8 cellular contexts compared by ENCODE assay signal in genomic region chr1:236065509-236066005, GRCh38. TPM values are rescaled to one million over a fixed set of nuclear protein-coding genes. Genes with fewer than 3 reads are reported as not detected.
DNase-seq lines count a peak whose midpoint lies in the region; ATAC-seq and TF ChIP-seq lines count a peak whose summit lies in the region.

No MANE protein-coding gene starts in this region.

- intact Hi-C loops in Calu3 (cut with micrococcal nuclease; ENCODE audit: unreplicated experiment) (no loop called here), heart right ventricle (cut with DNase I) (loop anchor here in 4 of 10 donors (2.0 to 10.0 kb wide), 5 partner anchors 31 to 93 kb away; no protein-coding TSS in a partner anchor)
- intact Hi-C loops in activated CD4-positive, alpha-beta memory T cell treated with anti-CD3 and anti-CD28 coated beads for 36 hours (cut with micrococcal nuclease): loop anchor here (2.0 kb wide), 1 partner anchor 67 kb away; no protein-coding TSS in a partner anchor

- H3K4me1 Mint-ChIP-seq in Calu3 (ENCODE audit: low read depth, unreplicated experiment): no peaks in the 10 kb centered on the region
- peaks cover 20% of the 10 kb centered on the region for H3K4me1 Mint-ChIP-seq in activated CD4-positive, alpha-beta memory T cell treated with anti-CD3 and anti-CD28 coated beads for 36 hours (ENCODE audit: low read depth)

- H3K4me3 Mint-ChIP-seq in Calu3 (ENCODE audit: low read depth, unreplicated experiment): peak overlapping the region; percentile 67
- peak overlapping the region; percentile 38 for H3K4me3 Mint-ChIP-seq in activated CD4-positive, alpha-beta memory T cell treated with anti-CD3 and anti-CD28 coated beads for 36 hours

- POLR2A ChIA-PET in activated CD4-positive, alpha-beta memory T cell treated with anti-CD3 and anti-CD28 coated beads for 36 hours (lab: Charles Lee): no interaction called here

- peak in 3 of 8 donors; percentile 15 to 21 (median 16) for ATAC-seq in heart right ventricle
- ATAC-seq in GM21515 (IDR thresholded peaks at IDR 0.05; ENCODE audit: unreplicated experiment): no peak

- CTCF ChIA-PET in Calu3 (lab: Charles Lee): no interaction called here
- CTCF ChIA-PET in activated CD4-positive, alpha-beta memory T cell treated with anti-CD3 and anti-CD28 coated beads for 36 hours (lab: Charles Lee): no interaction called here

- H3K4me1 ChIP-seq in heart right ventricle (peaks cover 4 to 68% (median 50%) of the 10 kb centered on the region in 9 donors), parathyroid adenoma (no peaks in the 10 kb centered on the region)

- no peak overlapping the region for H3K9ac ChIP-seq in parathyroid adenoma

- H3K79me2 ChIP-seq in parathyroid adenoma: no peaks in the 10 kb centered on the region

- H3K27ac ChIP-seq in heart right ventricle (peak overlapping the region; percentile 89 to 100 (median 98)), parathyroid adenoma (peak overlapping the region; percentile 70)

- H3K4me3 ChIP-seq in heart right ventricle (peak overlapping the region; percentile 61 to 98 (median 88)), parathyroid adenoma (ENCODE audit: low read depth, low read length) (peak overlapping the region; percentile 65)

- WGBS in heart right ventricle, 2 donors: 12 to 17% methylated on average over 17 of the region's 17 CpGs

- H3K9me3 ChIP-seq in heart right ventricle: peaks cover 0 to 10% (median 2%) of the 10 kb centered on the region in 11 donors
- H3K9me3 ChIP-seq in parathyroid adenoma (ENCODE audit: control insufficient read depth, low read length): no peaks in the 10 kb centered on the region

- no TSS peak for BruUV-seq in Calu3 (replicated peaks; lab: Mats Ljungman, UMichigan)

- H3K27me3 ChIP-seq in heart right ventricle (peaks cover 0 to 33% (median 0%) of the 10 kb centered on the region in 7 donors), parathyroid adenoma (ENCODE audit: control insufficient read depth, insufficient read depth, low read length) (no peaks in the 10 kb centered on the region)

- TF ChIP-seq CTCF in Calu3 (IDR thresholded peaks at IDR 0.05; ENCODE audit: unreplicated experiment) (no peak), heart right ventricle (IDR thresholded peaks at IDR 0.05) (no peak), parathyroid adenoma (IDR thresholded peaks at IDR 0.05) (no peak)

- H3K36me3 ChIP-seq in heart right ventricle: peaks cover 0 to 17% (median 8%) of the 10 kb centered on the region in 9 donors
- no peaks in the 10 kb centered on the region for H3K36me3 ChIP-seq in parathyroid adenoma (ENCODE audit: control insufficient read depth, insufficient read depth, low read length)

- peak overlapping the region; percentile 63 for H3K4me2 ChIP-seq in parathyroid adenoma (ENCODE audit: low read length)

- peak overlapping the region; percentile 77 for H2AFZ ChIP-seq in parathyroid adenoma

- DNase-seq in Calu3 (no peak), heart right ventricle (peak in 1 of 2 donors; percentile 44), OCI-M1 (lab: John Stamatoyannopoulos, UW) (no peak), NCI-H2081 (lab: John Stamatoyannopoulos, UW) (no peak), inferior parietal cortex (ENCODE audit: extremely low spot score) (no peak)
- DNase-seq in activated CD4-positive, alpha-beta memory T cell treated with anti-CD3 and anti-CD28 coated beads for 36 hours: no peak

- peaks cover 25% of the 10 kb centered on the region for H3K27me3 Mint-ChIP-seq in Calu3 (ENCODE audit: unreplicated experiment)
- H3K27me3 Mint-ChIP-seq in activated CD4-positive, alpha-beta memory T cell treated with anti-CD3 and anti-CD28 coated beads for 36 hours: peaks cover 26% of the 10 kb centered on the region

- H3K36me3 Mint-ChIP-seq in Calu3 (ENCODE audit: insufficient read depth, unreplicated experiment): peaks cover 5% of the 10 kb centered on the region
- no peaks in the 10 kb centered on the region for H3K36me3 Mint-ChIP-seq in activated CD4-positive, alpha-beta memory T cell treated with anti-CD3 and anti-CD28 coated beads for 36 hours

- H3K9me3 Mint-ChIP-seq in Calu3 (ENCODE audit: low read depth, unreplicated experiment): no peaks in the 10 kb centered on the region
- H3K9me3 Mint-ChIP-seq in activated CD4-positive, alpha-beta memory T cell treated with anti-CD3 and anti-CD28 coated beads for 36 hours: peaks cover 1% of the 10 kb centered on the region

- no peak overlapping the region for H3K27ac Mint-ChIP-seq in Calu3 (ENCODE audit: unreplicated experiment)
- H3K27ac Mint-ChIP-seq in activated CD4-positive, alpha-beta memory T cell treated with anti-CD3 and anti-CD28 coated beads for 36 hours: no peak overlapping the region

RNA-seq across cellular contexts. Expression of gene NID1, which starts 0.7 kb away (rescaled TPM):
- 4.4 and 8.6 TPM in 2 replicates for total RNA-seq in Calu3 (2022)
- total RNA-seq in activated CD4-positive, alpha-beta memory T cell treated with anti-CD3 and anti-CD28 coated beads for 36 hours: under 1 TPM; 0.05 to 0.07 TPM
- 100 to 1,000 TPM in 1 of 10 donors, 10 to 100 TPM in 9; 33.5 to 120 (median 44.4) TPM for total RNA-seq in heart right ventricle
- polyA plus RNA-seq in heart right ventricle: 10 to 100 TPM; 30.2 to 68.9 TPM
